ENCODE assay signal across 1 cellular context in genomic region chr11:62671604-62672528, GRCh38.
TF ChIP-seq lines count a peak whose summit lies in the region.

Gene LBHD1, minus strand, starts transcription at chr11:62672267. Its CDS starts 2,236 bp downstream, at chr11:62670031.
A gene with protein sequence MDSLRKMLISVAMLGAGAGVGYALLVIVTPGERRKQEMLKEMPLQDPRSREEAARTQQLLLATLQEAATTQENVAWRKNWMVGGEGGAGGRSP (plus strand): TSS chr11:62671673. CDS start chr11:62671746, 73 bp downstream.

TF ChIP-seq in HepG2, 621 proteins besides CTCF, POLR2A, EP300 and RAD21 (continued from another document and continues in another):
- TF ChIP-seq ZNF292 (CRISPR knock-in tag; IDR thresholded peaks at IDR 0.05; ENCODE audit: borderline replicate concordance, low read depth): peak; percentile 76
- no peak for TF ChIP-seq ZNF235 (CRISPR knock-in tag; IDR thresholded peaks at IDR 0.05; ENCODE audit: borderline replicate concordance)
- no peak; the same call in 1 of the 2 replicates for TF ChIP-seq PAXIP1 (CRISPR knock-in tag; conservative IDR thresholded peaks at IDR 0.05)
- no peak for TF ChIP-seq MTF2 (CRISPR knock-in tag; IDR thresholded peaks at IDR 0.05; ENCODE audit: borderline replicate concordance)
- 0 out of 2 replicates have a peak, but pooled peaks have one; percentile 65 for TF ChIP-seq ZNF180 (CRISPR knock-in tag; IDR thresholded peaks at IDR 0.05; ENCODE audit: borderline replicate concordance, low read depth)
- TF ChIP-seq ZNF713 (CRISPR knock-in tag; IDR thresholded peaks at IDR 0.05): 0 out of 2 replicates have a peak, but pooled peaks have one; percentile 38
- no peak for TF ChIP-seq ZKSCAN8 (CRISPR knock-in tag; IDR thresholded peaks at IDR 0.05; ENCODE audit: borderline replicate concordance)
- TF ChIP-seq RNF2 (conservative IDR thresholded peaks at IDR 0.05; ENCODE audit: low read depth): no peak
- peak; percentile 94 for TF ChIP-seq KAT8 (CRISPR knock-in tag; IDR thresholded peaks at IDR 0.05)
- TF ChIP-seq AGO2 (optimal IDR thresholded peaks at IDR 0.05; ENCODE audit: low read depth, low read length): peak; percentile 84
- TF ChIP-seq ZNF574 (CRISPR knock-in tag; IDR thresholded peaks at IDR 0.05): peak; percentile 99
- TF ChIP-seq POLR2AphosphoS5 (IDR thresholded peaks at IDR 0.05; ENCODE audit: low read depth, low read length): peak; percentile 91
- TF ChIP-seq, protein P1, sequence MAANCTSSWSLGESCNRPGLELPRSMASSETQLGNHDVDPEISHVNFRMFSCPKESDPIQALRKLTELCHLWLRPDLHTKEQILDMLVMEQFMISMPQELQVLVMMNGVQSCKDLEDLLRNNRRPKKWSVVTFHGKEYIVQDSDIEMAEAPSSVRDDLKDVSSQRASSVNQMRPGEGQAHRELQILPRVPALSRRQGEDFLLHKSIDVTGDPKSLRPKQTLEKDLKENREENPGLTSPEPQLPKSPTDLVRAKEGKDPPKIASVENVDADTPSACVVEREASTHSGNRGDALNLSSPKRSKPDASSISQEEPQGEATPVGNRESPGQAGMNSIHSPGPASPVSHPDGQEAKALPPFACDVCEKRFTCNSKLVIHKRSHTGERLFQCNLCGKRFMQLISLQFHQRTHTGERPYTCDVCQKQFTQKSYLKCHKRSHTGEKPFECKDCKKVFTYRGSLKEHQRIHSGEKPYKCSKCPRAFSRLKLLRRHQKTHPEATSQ (CRISPR knock-in tag; IDR thresholded peaks at IDR 0.05; ENCODE audit: borderline replicate concordance): peak; percentile 56; the same call in 1 of the 2 replicates
- peak; percentile 93; the same call in 1 of the 2 replicates for TF ChIP-seq ZNF558 (CRISPR knock-in tag; IDR thresholded peaks at IDR 0.05; ENCODE audit: borderline replicate concordance)
- peak; percentile 35; the same call in 1 of the 2 replicates for TF ChIP-seq ZMYM4 (CRISPR knock-in tag; IDR thresholded peaks at IDR 0.05)
- TF ChIP-seq, protein P2, sequence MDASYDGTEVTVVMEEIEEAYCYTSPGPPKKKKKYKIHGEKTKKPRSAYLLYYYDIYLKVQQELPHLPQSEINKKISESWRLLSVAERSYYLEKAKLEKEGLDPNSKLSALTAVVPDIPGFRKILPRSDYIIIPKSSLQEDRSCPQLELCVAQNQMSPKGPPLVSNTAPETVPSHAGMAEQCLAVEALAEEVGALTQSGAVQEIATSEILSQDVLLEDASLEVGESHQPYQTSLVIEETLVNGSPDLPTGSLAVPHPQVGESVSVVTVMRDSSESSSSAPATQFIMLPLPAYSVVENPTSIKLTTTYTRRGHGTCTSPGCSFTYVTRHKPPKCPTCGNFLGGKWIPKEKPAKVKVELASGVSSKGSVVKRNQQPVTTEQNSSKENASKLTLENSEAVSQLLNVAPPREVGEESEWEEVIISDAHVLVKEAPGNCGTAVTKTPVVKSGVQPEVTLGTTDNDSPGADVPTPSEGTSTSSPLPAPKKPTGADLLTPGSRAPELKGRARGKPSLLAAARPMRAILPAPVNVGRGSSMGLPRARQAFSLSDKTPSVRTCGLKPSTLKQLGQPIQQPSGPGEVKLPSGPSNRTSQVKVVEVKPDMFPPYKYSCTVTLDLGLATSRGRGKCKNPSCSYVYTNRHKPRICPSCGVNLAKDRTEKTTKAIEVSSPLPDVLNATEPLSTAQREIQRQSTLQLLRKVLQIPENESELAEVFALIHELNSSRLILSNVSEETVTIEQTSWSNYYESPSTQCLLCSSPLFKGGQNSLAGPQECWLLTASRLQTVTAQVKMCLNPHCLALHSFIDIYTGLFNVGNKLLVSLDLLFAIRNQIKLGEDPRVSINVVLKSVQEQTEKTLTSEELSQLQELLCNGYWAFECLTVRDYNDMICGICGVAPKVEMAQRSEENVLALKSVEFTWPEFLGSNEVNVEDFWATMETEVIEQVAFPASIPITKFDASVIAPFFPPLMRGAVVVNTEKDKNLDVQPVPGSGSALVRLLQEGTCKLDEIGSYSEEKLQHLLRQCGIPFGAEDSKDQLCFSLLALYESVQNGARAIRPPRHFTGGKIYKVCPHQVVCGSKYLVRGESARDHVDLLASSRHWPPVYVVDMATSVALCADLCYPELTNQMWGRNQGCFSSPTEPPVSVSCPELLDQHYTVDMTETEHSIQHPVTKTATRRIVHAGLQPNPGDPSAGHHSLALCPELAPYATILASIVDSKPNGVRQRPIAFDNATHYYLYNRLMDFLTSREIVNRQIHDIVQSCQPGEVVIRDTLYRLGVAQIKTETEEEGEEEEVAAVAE (CRISPR knock-in tag; IDR thresholded peaks at IDR 0.05; ENCODE audit: borderline replicate concordance): no peak
- no peak; the same call in 1 of the 2 replicates for TF ChIP-seq MAF1 (CRISPR knock-in tag; IDR thresholded peaks at IDR 0.05; ENCODE audit: borderline replicate concordance)
- no peak for TF ChIP-seq SMC3 (IDR thresholded peaks at IDR 0.05; ENCODE audit: low read length)
- TF ChIP-seq ZNF644 (CRISPR knock-in tag; IDR thresholded peaks at IDR 0.05; ENCODE audit: low read depth): no peak
- no peak for TF ChIP-seq ZKSCAN5 (CRISPR knock-in tag; IDR thresholded peaks at IDR 0.05)
- TF ChIP-seq ZNF451 (CRISPR knock-in tag; IDR thresholded peaks at IDR 0.05): no peak
- no peak; the same call in 1 of the 2 replicates for TF ChIP-seq JDP2 (CRISPR knock-in tag; IDR thresholded peaks at IDR 0.05; ENCODE audit: borderline replicate concordance)
- TF ChIP-seq JUN (CRISPR knock-in tag; IDR thresholded peaks at IDR 0.05): no peak
- TF ChIP-seq ZNF7 (CRISPR knock-in tag; IDR thresholded peaks at IDR 0.05): no peak
- TF ChIP-seq ZBTB1 (CRISPR knock-in tag; IDR thresholded peaks at IDR 0.05; ENCODE audit: borderline replicate concordance): no peak
- no peak for TF ChIP-seq ZNF282 (IDR thresholded peaks at IDR 0.05; ENCODE audit: partially characterized antibody)
- TF ChIP-seq TOE1 (CRISPR knock-in tag; IDR thresholded peaks at IDR 0.05): peak; percentile 26; the same call in 1 of the 2 replicates
- peak; percentile 63 for TF ChIP-seq HOXA3 (CRISPR knock-in tag; IDR thresholded peaks at IDR 0.05)
- TF ChIP-seq ZNF549 (CRISPR knock-in tag; IDR thresholded peaks at IDR 0.05): no peak
- no peak for TF ChIP-seq ZHX2 (IDR thresholded peaks at IDR 0.05; ENCODE audit: low read depth)
- no peak for TF ChIP-seq ZHX2 (CRISPR knock-in tag; IDR thresholded peaks at IDR 0.05; ENCODE audit: borderline replicate concordance)
- peak in 1 of 2 experiments; percentile 47; a peak in 1 of 4 replicates for TF ChIP-seq MAFK (conservative IDR thresholded peaks at IDR 0.05 in 1 of 2, IDR thresholded peaks at IDR 0.05 in 1 of 2; ENCODE audit: low read length in 2 of 2)
- TF ChIP-seq ZNF616 (CRISPR knock-in tag; IDR thresholded peaks at IDR 0.05; ENCODE audit: low read depth): no peak
- peak; percentile 34; the same call in 1 of the 2 replicates for TF ChIP-seq ZNF547 (CRISPR knock-in tag; IDR thresholded peaks at IDR 0.05)
- 0 out of 2 replicates have a peak, but pooled peaks have one; percentile 36 for TF ChIP-seq ZFP36L1 (CRISPR knock-in tag; IDR thresholded peaks at IDR 0.05)
- TF ChIP-seq MAX (IDR thresholded peaks at IDR 0.05): peak; percentile 65
- 0 out of 2 replicates have a peak, but pooled peaks have one; percentile 15 for TF ChIP-seq ZNF629 (CRISPR knock-in tag; conservative IDR thresholded peaks at IDR 0.05)
- peak; percentile 78 for TF ChIP-seq SALL1 (CRISPR knock-in tag; IDR thresholded peaks at IDR 0.05)
- 0 out of 2 replicates have a peak, but pooled peaks have one; percentile 38 for TF ChIP-seq GMEB2 (CRISPR knock-in tag; IDR thresholded peaks at IDR 0.05; ENCODE audit: low read depth)
- no peak for TF ChIP-seq SATB2 (CRISPR knock-in tag; IDR thresholded peaks at IDR 0.05)
- peak; percentile 13; the same call in 1 of the 2 replicates for TF ChIP-seq HNF4G (IDR thresholded peaks at IDR 0.05; ENCODE audit: borderline replicate concordance, low read depth, low read length)
- TF ChIP-seq HNF4G (CRISPR knock-in tag; IDR thresholded peaks at IDR 0.05; ENCODE audit: borderline replicate concordance, low read depth): peak; percentile 75; the same call in 1 of the 2 replicates
- TF ChIP-seq FOXJ3 (CRISPR knock-in tag; IDR thresholded peaks at IDR 0.05; ENCODE audit: borderline replicate concordance): no peak
